ENCODE assay signal across 1 cellular context in the genomic region with DNA sequence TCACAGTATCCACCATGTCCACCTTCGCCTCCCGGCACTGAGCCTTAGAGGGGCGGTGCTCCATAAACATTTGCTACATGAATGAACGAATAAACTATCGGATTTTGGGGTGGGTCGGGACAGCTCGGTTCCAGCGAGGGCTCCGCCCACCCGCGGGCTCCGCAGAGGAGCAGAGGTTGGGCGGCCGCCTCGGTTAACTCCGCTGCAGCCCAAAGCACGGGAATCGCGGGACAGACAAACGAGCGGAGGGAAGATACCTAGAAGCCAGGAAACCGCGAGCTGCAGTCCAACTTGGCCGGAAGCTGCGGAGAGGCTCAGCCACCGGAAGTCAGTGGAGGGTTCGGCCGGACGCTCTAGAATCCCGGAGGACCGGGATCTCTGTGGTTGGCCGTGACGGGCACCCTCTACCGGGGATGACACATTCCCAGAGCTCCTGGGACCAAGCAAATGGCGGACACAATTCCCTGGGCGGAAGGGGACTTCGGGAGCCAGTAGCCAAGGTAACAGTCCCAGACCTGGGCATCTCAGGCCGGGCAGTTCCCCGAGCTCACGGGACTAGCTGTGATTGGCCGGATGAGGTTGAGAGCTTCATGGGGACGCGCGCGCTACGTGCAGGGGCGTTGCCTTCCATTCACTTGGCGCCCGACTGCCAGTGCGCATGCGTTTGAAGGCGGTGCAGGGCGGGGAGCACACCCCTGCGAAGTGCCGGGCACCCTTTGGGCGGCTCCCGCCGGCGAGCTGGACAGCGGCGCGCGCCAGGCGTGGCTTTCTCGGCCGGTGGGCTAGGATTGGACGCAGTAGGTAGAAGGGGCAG.
A peak's percentile ranks its signal among the peaks of the same experiment; 100 is the strongest.
TF ChIP-seq lines count a peak whose summit lies in the region.

No MANE protein-coding gene starts in this region.

TF ChIP-seq in HepG2, 621 proteins besides CTCF, POLR2A, EP300 and RAD21 (continued from another document and continues in another):
- TF ChIP-seq, protein P1, sequence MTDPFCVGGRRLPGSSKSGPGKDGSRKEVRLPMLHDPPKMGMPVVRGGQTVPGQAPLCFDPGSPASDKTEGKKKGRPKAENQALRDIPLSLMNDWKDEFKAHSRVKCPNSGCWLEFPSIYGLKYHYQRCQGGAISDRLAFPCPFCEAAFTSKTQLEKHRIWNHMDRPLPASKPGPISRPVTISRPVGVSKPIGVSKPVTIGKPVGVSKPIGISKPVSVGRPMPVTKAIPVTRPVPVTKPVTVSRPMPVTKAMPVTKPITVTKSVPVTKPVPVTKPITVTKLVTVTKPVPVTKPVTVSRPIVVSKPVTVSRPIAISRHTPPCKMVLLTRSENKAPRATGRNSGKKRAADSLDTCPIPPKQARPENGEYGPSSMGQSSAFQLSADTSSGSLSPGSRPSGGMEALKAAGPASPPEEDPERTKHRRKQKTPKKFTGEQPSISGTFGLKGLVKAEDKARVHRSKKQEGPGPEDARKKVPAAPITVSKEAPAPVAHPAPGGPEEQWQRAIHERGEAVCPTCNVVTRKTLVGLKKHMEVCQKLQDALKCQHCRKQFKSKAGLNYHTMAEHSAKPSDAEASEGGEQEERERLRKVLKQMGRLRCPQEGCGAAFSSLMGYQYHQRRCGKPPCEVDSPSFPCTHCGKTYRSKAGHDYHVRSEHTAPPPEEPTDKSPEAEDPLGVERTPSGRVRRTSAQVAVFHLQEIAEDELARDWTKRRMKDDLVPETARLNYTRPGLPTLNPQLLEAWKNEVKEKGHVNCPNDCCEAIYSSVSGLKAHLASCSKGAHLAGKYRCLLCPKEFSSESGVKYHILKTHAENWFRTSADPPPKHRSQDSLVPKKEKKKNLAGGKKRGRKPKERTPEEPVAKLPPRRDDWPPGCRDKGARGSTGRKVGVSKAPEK (CRISPR knock-in tag; IDR thresholded peaks at IDR 0.05; ENCODE audit: borderline replicate concordance), result no peak
- TF ChIP-seq GPBP1L1 (CRISPR knock-in tag; IDR thresholded peaks at IDR 0.05) (no peak), ZFP36L2 (CRISPR knock-in tag; IDR thresholded peaks at IDR 0.05) (no peak), ZNF317 (CRISPR knock-in tag; IDR thresholded peaks at IDR 0.05) (no peak), ZNF607 (CRISPR knock-in tag; IDR thresholded peaks at IDR 0.05; ENCODE audit: borderline replicate concordance) (peak; percentile 69; the same call in 1 of the 2 replicates), ZMAT3 (CRISPR knock-in tag; conservative IDR thresholded peaks at IDR 0.05) (peak; percentile 37; the same call in 1 of the 2 replicates), IKZF5 (CRISPR knock-in tag; IDR thresholded peaks at IDR 0.05) (peak; percentile 38; the same call in 1 of the 2 replicates), NR3C1 (CRISPR knock-in tag; IDR thresholded peaks at IDR 0.05) (no peak), PREB (CRISPR knock-in tag; IDR thresholded peaks at IDR 0.05) (no peak), MTA1 (CRISPR knock-in tag; IDR thresholded peaks at IDR 0.05; ENCODE audit: borderline replicate concordance) (0 out of 2 replicates have a peak, but pooled peaks have one; percentile 45), GATAD2A (CRISPR knock-in tag; IDR thresholded peaks at IDR 0.05) (no peak; the same call in 1 of the 2 replicates), KMT2B (CRISPR knock-in tag; IDR thresholded peaks at IDR 0.05) (no peak; the same call in 1 of the 2 replicates), TCF12 (IDR thresholded peaks at IDR 0.05) (no peak), TCF12 (CRISPR knock-in tag; IDR thresholded peaks at IDR 0.05) (no peak), SMC3 (IDR thresholded peaks at IDR 0.05; ENCODE audit: low read length) (no peak), ZNF550 (CRISPR knock-in tag; IDR thresholded peaks at IDR 0.05; ENCODE audit: borderline replicate concordance) (peak; percentile 71; the same call in 1 of the 2 replicates), TOPORS (CRISPR knock-in tag; IDR thresholded peaks at IDR 0.05) (0 out of 2 replicates have a peak, but pooled peaks have one; percentile 31)
- TF ChIP-seq, protein P2, sequence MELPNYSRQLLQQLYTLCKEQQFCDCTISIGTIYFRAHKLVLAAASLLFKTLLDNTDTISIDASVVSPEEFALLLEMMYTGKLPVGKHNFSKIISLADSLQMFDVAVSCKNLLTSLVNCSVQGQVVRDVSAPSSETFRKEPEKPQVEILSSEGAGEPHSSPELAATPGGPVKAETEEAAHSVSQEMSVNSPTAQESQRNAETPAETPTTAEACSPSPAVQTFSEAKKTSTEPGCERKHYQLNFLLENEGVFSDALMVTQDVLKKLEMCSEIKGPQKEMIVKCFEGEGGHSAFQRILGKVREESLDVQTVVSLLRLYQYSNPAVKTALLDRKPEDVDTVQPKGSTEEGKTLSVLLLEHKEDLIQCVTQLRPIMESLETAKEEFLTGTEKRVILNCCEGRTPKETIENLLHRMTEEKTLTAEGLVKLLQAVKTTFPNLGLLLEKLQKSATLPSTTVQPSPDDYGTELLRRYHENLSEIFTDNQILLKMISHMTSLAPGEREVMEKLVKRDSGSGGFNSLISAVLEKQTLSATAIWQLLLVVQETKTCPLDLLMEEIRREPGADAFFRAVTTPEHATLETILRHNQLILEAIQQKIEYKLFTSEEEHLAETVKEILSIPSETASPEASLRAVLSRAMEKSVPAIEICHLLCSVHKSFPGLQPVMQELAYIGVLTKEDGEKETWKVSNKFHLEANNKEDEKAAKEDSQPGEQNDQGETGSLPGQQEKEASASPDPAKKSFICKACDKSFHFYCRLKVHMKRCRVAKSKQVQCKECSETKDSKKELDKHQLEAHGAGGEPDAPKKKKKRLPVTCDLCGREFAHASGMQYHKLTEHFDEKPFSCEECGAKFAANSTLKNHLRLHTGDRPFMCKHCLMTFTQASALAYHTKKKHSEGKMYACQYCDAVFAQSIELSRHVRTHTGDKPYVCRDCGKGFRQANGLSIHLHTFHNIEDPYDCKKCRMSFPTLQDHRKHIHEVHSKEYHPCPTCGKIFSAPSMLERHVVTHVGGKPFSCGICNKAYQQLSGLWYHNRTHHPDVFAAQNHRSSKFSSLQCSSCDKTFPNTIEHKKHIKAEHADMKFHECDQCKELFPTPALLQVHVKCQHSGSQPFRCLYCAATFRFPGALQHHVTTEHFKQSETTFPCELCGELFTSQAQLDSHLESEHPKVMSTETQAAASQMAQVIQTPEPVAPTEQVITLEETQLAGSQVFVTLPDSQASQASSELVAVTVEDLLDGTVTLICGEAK (IDR thresholded peaks at IDR 0.05), result peak; percentile 65
- TF ChIP-seq, protein P2 (CRISPR knock-in tag; IDR thresholded peaks at IDR 0.05), result 0 out of 2 replicates have a peak, but pooled peaks have one; percentile 55
- TF ChIP-seq, protein P3, sequence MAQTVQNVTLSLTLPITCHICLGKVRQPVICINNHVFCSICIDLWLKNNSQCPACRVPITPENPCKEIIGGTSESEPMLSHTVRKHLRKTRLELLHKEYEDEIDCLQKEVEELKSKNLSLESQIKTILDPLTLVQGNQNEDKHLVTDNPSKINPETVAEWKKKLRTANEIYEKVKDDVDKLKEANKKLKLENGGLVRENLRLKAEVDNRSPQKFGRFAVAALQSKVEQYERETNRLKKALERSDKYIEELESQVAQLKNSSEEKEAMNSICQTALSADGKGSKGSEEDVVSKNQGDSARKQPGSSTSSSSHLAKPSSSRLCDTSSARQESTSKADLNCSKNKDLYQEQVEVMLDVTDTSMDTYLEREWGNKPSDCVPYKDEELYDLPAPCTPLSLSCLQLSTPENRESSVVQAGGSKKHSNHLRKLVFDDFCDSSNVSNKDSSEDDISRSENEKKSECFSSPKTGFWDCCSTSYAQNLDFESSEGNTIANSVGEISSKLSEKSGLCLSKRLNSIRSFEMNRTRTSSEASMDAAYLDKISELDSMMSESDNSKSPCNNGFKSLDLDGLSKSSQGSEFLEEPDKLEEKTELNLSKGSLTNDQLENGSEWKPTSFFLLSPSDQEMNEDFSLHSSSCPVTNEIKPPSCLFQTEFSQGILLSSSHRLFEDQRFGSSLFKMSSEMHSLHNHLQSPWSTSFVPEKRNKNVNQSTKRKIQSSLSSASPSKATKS (CRISPR knock-in tag; IDR thresholded peaks at IDR 0.05), result no peak
- TF ChIP-seq, protein P4, sequence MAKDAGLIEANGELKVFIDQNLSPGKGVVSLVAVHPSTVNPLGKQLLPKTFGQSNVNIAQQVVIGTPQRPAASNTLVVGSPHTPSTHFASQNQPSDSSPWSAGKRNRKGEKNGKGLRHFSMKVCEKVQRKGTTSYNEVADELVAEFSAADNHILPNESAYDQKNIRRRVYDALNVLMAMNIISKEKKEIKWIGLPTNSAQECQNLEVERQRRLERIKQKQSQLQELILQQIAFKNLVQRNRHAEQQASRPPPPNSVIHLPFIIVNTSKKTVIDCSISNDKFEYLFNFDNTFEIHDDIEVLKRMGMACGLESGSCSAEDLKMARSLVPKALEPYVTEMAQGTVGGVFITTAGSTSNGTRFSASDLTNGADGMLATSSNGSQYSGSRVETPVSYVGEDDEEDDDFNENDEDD (CRISPR knock-in tag; IDR thresholded peaks at IDR 0.05; ENCODE audit: borderline replicate concordance), result peak; percentile 73; the same call in 1 of the 2 replicates
- TF ChIP-seq, protein P5, sequence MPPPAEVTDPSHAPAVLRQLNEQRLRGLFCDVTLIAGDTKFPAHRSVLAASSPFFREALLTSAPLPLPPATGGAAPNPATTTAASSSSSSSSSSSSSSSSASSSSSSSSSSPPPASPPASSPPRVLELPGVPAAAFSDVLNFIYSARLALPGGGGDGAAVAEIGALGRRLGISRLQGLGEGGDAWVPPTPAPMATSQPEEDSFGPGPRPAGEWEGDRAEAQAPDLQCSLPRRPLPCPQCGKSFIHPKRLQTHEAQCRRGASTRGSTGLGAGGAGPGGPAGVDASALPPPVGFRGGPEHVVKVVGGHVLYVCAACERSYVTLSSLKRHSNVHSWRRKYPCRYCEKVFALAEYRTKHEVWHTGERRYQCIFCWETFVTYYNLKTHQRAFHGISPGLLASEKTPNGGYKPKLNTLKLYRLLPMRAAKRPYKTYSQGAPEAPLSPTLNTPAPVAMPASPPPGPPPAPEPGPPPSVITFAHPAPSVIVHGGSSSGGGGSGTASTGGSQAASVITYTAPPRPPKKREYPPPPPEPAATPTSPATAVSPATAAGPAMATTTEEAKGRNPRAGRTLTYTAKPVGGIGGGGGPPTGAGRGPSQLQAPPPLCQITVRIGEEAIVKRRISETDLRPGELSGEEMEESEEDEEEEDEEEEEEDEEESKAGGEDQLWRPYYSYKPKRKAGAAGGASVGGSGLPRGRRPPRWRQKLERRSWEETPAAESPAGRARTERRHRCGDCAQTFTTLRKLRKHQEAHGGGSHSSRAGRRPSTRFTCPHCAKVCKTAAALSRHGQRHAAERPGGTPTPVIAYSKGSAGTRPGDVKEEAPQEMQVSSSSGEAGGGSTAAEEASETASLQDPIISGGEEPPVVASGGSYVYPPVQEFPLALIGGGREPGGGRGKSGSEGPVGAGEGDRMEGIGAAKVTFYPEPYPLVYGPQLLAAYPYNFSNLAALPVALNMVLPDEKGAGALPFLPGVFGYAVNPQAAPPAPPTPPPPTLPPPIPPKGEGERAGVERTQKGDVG (CRISPR knock-in tag; IDR thresholded peaks at IDR 0.05; ENCODE audit: borderline replicate concordance), result peak; percentile 30; the same call in 1 of the 2 replicates
